Comparison of ENCODE assay signal across 9 cellular contexts in genomic region chr2:109905796-109906195, GRCh38. TPM values are rescaled to one million over a fixed set of nuclear protein-coding genes. Genes with fewer than 3 reads are reported as not detected.
A peak's percentile ranks its signal among the peaks of the same experiment; 100 is the strongest.
DNase-seq lines count a peak whose midpoint lies in the region; ATAC-seq, FAIRE-seq and TF ChIP-seq lines count a peak whose summit lies in the region.
"Not testable (repeated sequence)": the region's sequence is repeated elsewhere in the genome, so short reads cannot be mapped to it uniquely, and the experiment has no call there.
"Had no signal": no experiment of that assay in that cellular context is flagged by ENCODE, and none has a peak within 500 bp of the region (broad histone marks: within the 10 kb centered on the region; RNA-seq: fewer than 3 reads in every experiment).

No MANE protein-coding gene starts in this region.

- H3K4me2 ChIP-seq in endothelial cell of umbilical vein (ENCODE audit: insufficient read depth, low read length): not testable (repeated sequence)

- H3K4me1 ChIP-seq in endothelial cell of umbilical vein (ENCODE audit: control insufficient read depth, extremely low read depth, insufficient read depth, low read length); psoas muscle: not testable (repeated sequence)

- not testable (repeated sequence) for H3K9me1 ChIP-seq in endothelial cell of umbilical vein (replicated peaks; ENCODE audit: control insufficient read depth, extremely low read depth, insufficient read depth, low read length)

- not testable (repeated sequence) for TF ChIP-seq POLR2A in GM18505 (IDR thresholded peaks at IDR 0.05; ENCODE audit: borderline replicate concordance, extremely low read depth, insufficient read depth, insufficient read length); endothelial cell of umbilical vein (IDR thresholded peaks at IDR 0.05; ENCODE audit: low read depth, low read length)

- DNase-seq in endothelial cell of umbilical vein (ENCODE audit: low read depth, low spot score); psoas muscle: not testable (repeated sequence)

- H3K27me3 ChIP-seq in endothelial cell of umbilical vein (ENCODE audit: control insufficient read depth in 2 of 2, insufficient read depth in 2 of 2, low read length in 2 of 2); psoas muscle (ENCODE audit: insufficient read depth in 3 of 3, low read length in 2 of 3): not testable (repeated sequence)

- dilution Hi-C loops in endothelial cell of umbilical vein (cut with MboI; ENCODE audit: extremely low pct_ligation_motif_present, low sequenced_read_pairs): not testable (repeated sequence)

- H3K36me3 ChIP-seq in endothelial cell of umbilical vein (ENCODE audit: control insufficient read depth in 2 of 2, extremely low read depth in 1 of 2, insufficient read depth in 2 of 2, low read length in 2 of 2); psoas muscle (ENCODE audit: insufficient read depth in 1 of 2, low read depth in 1 of 2): not testable (repeated sequence)

- not testable (repeated sequence) for H3K79me2 ChIP-seq in endothelial cell of umbilical vein (ENCODE audit: control insufficient read depth, insufficient read depth, low read length)

- FAIRE-seq in endothelial cell of umbilical vein (lab: Jason Lieb, UNC): peak; percentile 24

- H3K27ac ChIP-seq in endothelial cell of umbilical vein (ENCODE audit: insufficient read depth, low read depth, low read length); psoas muscle: not testable (repeated sequence)

- ATAC-seq in GM18505 (IDR thresholded peaks at IDR 0.05; ENCODE audit: unreplicated experiment): peak; percentile 93
- peak; percentile 89 for ATAC-seq in GM19395 (IDR thresholded peaks at IDR 0.05; ENCODE audit: unreplicated experiment)
- peak; percentile 89 for ATAC-seq in GM21619 (IDR thresholded peaks at IDR 0.05; ENCODE audit: unreplicated experiment)
- peak; percentile 83 for ATAC-seq in HG02763 (IDR thresholded peaks at IDR 0.05; ENCODE audit: unreplicated experiment)
- ATAC-seq in HG03103 (IDR thresholded peaks at IDR 0.05; ENCODE audit: low read depth, unreplicated experiment): peak; percentile 82
- ATAC-seq in HG03565 (IDR thresholded peaks at IDR 0.05; ENCODE audit: unreplicated experiment): peak; percentile 92
- peak; percentile 87 to 92 (median 90) for ATAC-seq in psoas muscle

- not testable (repeated sequence) for BruUV-seq in endothelial cell of umbilical vein (replicated peaks; lab: Mats Ljungman, UMichigan)

- CTCF ChIA-PET in endothelial cell of umbilical vein (lab: Charles Lee): not testable (repeated sequence)

- not testable (repeated sequence) for TF ChIP-seq CTCF in endothelial cell of umbilical vein (IDR thresholded peaks at IDR 0.05; ENCODE audit: extremely low read depth in 1 of 2, insufficient read depth in 1 of 2, low read depth in 1 of 2, low read length in 2 of 2); psoas muscle (IDR thresholded peaks at IDR 0.05)

- H2AFZ ChIP-seq in endothelial cell of umbilical vein (ENCODE audit: low read depth, low read length): not testable (repeated sequence)

- not testable (repeated sequence) for H3K9ac ChIP-seq in endothelial cell of umbilical vein (replicated peaks; ENCODE audit: extremely low read depth, insufficient read depth, low read length)

- H4K20me1 ChIP-seq in endothelial cell of umbilical vein (replicated peaks; ENCODE audit: control insufficient read depth, extremely low read depth, insufficient read depth, low read length): not testable (repeated sequence)

- POLR2A ChIA-PET in endothelial cell of umbilical vein (lab: Charles Lee): not testable (repeated sequence)

- WGBS in psoas muscle, 3 donors: no CpG with 5 or more reads among the region's 8 CpGs

- intact Hi-C loops in endothelial cell of umbilical vein (cut with micrococcal nuclease); psoas muscle (cut with DNase I): not testable (repeated sequence)

- not testable (repeated sequence) for H3K4me3 ChIP-seq in endothelial cell of umbilical vein (replicated peaks in 1 of 3; ENCODE audit: insufficient read depth in 1 of 3, low read depth in 1 of 3, low read length in 3 of 3); psoas muscle

- not testable (repeated sequence) for H3K9me3 ChIP-seq in endothelial cell of umbilical vein (replicated peaks; ENCODE audit: control insufficient read depth, insufficient read depth, low read length); psoas muscle

RNA-seq across cellular contexts. Expression of gene LIMS3, which starts 7.3 kb away (rescaled TPM):
- 9.4 and 17.8 TPM in 2 replicates for total RNA-seq in endothelial cell of umbilical vein
- polyA plus RNA-seq in endothelial cell of umbilical vein: 12.3 and 13.5 TPM in 2 replicates
- polyA plus RNA-seq in endothelial cell of umbilical vein (2011; cell fraction: cytosol; rRNA removed): 6.9 and 9.8 TPM in 2 replicates
- polyA plus RNA-seq in endothelial cell of umbilical vein (2011; cell fraction: nucleus; rRNA removed): 79.1 and 94.6 TPM in 2 replicates
- 12.2 and 16.0 TPM in 2 replicates for polyA plus RNA-seq in endothelial cell of umbilical vein (2012)
- 48.5 and 75.3 TPM in 2 replicates for polyA minus RNA-seq in endothelial cell of umbilical vein
- not detected for polyA minus RNA-seq in endothelial cell of umbilical vein (2011; cell fraction: cytosol; rRNA and poly(A)+ RNA removed)
- 49.9 and 69.4 TPM in 2 replicates for polyA minus RNA-seq in endothelial cell of umbilical vein (2011; cell fraction: nucleus; rRNA and poly(A)+ RNA removed)
- total RNA-seq in psoas muscle: 10 to 100 TPM in 1 of 4 donors, 1 to 10 TPM in 3; 2.8 to 24.4 (median 6.1) TPM
- polyA plus RNA-seq in psoas muscle: 1 to 10 TPM; 2.5 to 9.9 (median 5.6) TPM
- total RNA-seq: SK-MEL-5 had no signal
